Comparison of ENCODE assay signal across 8 cellular contexts in genomic region chr1:33127001-33127823, GRCh38. TPM values are rescaled to one million over a fixed set of nuclear protein-coding genes. Genes with fewer than 3 reads are reported as not detected.
DNase-seq lines count a peak whose midpoint lies in the region; ATAC-seq, FAIRE-seq and TF ChIP-seq lines count a peak whose summit lies in the region.

No MANE protein-coding gene starts in this region.

- FAIRE-seq in GM12892 (lab: Jason Lieb, UNC): peak; percentile 97

- CTCF ChIA-PET in T-cell (lab: Charles Lee): interaction anchor here in 1 of 2 donors (0.8 to 2.2 kb wide), 19 partner anchors 9 to 478 kb away, joined by 3 to 26 read pairs (median 4); partner anchors contain the start of genes AZIN2, RBBP4, RNF19B and TRIM62

- ATAC-seq in HG02852 (IDR thresholded peaks at IDR 0.05; ENCODE audit: unreplicated experiment): peak; percentile 92
- ATAC-seq in T-cell (replicated peaks in 1 of 4): peak; percentile 90 to 96 (median 93)
- peak; percentile 99 to 100 for ATAC-seq in left cardiac atrium

- POLR2A ChIA-PET in T-cell (lab: Charles Lee): interaction anchor here (0.6 to 1.7 kb wide), 12 partner anchors 12 to 1238 kb away, joined by 3 to 11 read pairs (median 4); partner anchors contain the start of genes AZIN2 (in 1 of the 2), RNF19B (in 1 of the 2) and TRIM62 (in 1 of the 2)

- peaks cover 38 to 58% (median 56%) of the 10 kb centered on the region in 3 donors for H3K4me1 Mint-ChIP-seq in T-cell

- DNase-seq in GM12892 (ENCODE audit: insufficient read length) (peak; percentile 78), NCI-H1436 treated with DMSO at 0.1 percent for 48 hours (lab: John Stamatoyannopoulos, UW) (peak; percentile 98), T-cell (peak; percentile 94 to 100 (median 98)), amniotic stem cell (lab: John Stamatoyannopoulos, UW) (peak; percentile 97), left cardiac atrium (peak; percentile 99), posterior vena cava (ENCODE audit: low spot score) (peak; percentile 100), ureter (ENCODE audit: low spot score) (peak; percentile 99)

- peaks cover 8% of the 10 kb centered on the region for H3K36me3 Mint-ChIP-seq in T-cell

- no peaks in the 10 kb centered on the region for H3K27me3 Mint-ChIP-seq in T-cell

- peaks cover 0 to 3% (median 0%) of the 10 kb centered on the region in 3 donors for H3K9me3 Mint-ChIP-seq in T-cell

- intact Hi-C loops in left cardiac atrium (cut with DNase I): no loop called here
- intact Hi-C loops in posterior vena cava (cut with DNase I): no loop called here

- H3K4me3 Mint-ChIP-seq in T-cell: peak overlapping the region; percentile 86 to 93 (median 93)

- peak; percentile 95 for TF ChIP-seq POLR2A in GM12892 (IDR thresholded peaks at IDR 0.05; ENCODE audit: low read depth, low read length)

- H3K27ac Mint-ChIP-seq in T-cell: peak overlapping the region; percentile 96

RNA-seq across cellular contexts. Expression of gene AZIN2, which starts 46.3 kb away (rescaled TPM):
- polyA plus RNA-seq in GM12892 (2012; ENCODE audit: missing spikeins): 0.42 TPM
- total RNA-seq in T-cell (10 to 100 TPM in 2 of 5 donors, 1 to 10 TPM in 3; 5.6 to 10.7 (median 9.7) TPM), left cardiac atrium (1 to 10 TPM; 1.8 to 2.6 TPM), posterior vena cava (1 to 10 TPM; 4.0 to 4.7 TPM), ureter (4.6 TPM)

RNA-seq across cellular contexts. Expression of gene TRIM62, which starts 54.6 kb away (rescaled TPM):
- 1.1 TPM for polyA plus RNA-seq in GM12892 (2012; ENCODE audit: missing spikeins)
- total RNA-seq in T-cell: 10 to 100 TPM; 20.3 to 31.8 (median 24.3) TPM
- 1 to 10 TPM; 2.4 to 2.8 TPM for total RNA-seq in left cardiac atrium
- 1 to 10 TPM; 5.0 to 5.2 TPM for total RNA-seq in posterior vena cava
- total RNA-seq in ureter: 16.1 TPM

Comparison
In these comparisons a context has a peak if more than half of its experiments do, and no peak if none do; other contexts are left out.
1. Peak in every context shown above with its lines: DNase-seq and ATAC-seq.